8 cellular contexts compared by ENCODE assay signal in the genomic region with DNA sequence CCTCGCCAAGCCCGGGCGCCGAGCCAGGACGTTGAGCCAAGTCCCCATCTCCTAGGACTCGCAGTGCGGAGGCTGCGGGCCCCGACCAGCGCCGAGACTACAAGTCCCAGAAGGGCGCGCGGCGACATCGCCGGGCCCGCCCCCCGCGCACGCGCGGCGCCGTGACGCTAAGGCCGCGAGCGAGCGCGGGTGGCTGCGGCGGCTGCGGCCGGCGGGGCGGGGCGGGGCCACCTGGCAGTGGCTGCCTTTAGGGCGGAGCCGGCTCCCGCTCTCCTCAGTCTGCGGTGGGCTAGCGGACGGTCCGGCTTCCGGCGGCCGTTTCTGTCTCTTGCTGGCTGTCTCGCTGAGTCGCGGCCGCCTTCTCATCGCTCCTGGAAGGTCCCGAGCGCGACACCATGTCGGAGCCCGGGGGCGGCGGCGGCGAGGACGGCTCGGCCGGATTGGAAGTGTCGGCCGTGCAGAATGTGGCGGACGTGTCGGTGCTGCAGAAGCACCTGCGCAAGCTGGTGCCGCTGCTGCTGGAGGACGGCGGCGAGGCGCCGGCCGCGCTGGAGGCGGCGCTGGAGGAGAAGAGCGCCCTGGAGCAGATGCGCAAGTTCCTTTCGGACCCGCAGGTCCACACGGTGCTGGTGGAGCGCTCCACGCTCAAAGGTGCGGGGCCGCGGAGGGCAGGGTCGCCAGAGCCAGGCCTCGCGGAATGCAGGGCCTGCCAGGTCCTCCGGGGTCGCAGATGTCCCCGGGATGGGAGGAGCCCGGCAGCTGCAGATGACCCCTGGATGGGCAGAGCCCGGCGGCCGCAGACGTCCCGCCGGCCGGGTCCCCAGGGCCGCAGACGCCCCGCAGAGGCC. TPM values are rescaled to one million over a fixed set of nuclear protein-coding genes. Genes with fewer than 3 reads are reported as not detected.
A peak's percentile ranks its signal among the peaks of the same experiment; 100 is the strongest.
DNase-seq lines count a peak whose midpoint lies in the region; ATAC-seq and TF ChIP-seq lines count a peak whose summit lies in the region.

A gene (plus strand): TSS at position 277 of the 848 bp plus-strand sequence. CDS start 119 bp downstream, at position 396.

- in situ Hi-C loops in GM18951 (cut with MboI; ENCODE audit: low sequenced_read_pairs, unreplicated experiment): loop anchor here (10.0 kb wide), 1 partner anchor 350 kb away; a partner anchor contains a TSS

- intact Hi-C loops in breast epithelium (cut with DNase I; ENCODE audit: low total_unique reads): loop anchor here (5.0 kb wide), 1 partner anchor 123 kb away; a partner anchor contains a TSS

- POLR2A ChIA-PET in AG04449 (lab: Yijun Ruan, JAX): no interaction called here

- H3K9me3 ChIP-seq in breast epithelium (no peaks in the 10 kb centered on the region), iPS-20b (ENCODE audit: insufficient read depth, low read depth, low read length) (no peaks in the 10 kb centered on the region), skeletal muscle tissue (ENCODE audit: control insufficient read depth in 3 of 3, low read length in 3 of 3) (no peaks in the 10 kb centered on the region)

- H3K36me3 ChIP-seq in breast epithelium: no peaks in the 10 kb centered on the region
- H3K36me3 ChIP-seq in iPS-20b (ENCODE audit: insufficient read depth, low read depth, low read length): peaks cover 10% of the 10 kb centered on the region
- H3K36me3 ChIP-seq in skeletal muscle tissue (ENCODE audit: control insufficient read depth in 3 of 3, insufficient read depth in 3 of 3, low read length in 3 of 3): peaks cover 0 to 4% (median 2%) of the 10 kb centered on the region in 3 donors

- CTCF ChIA-PET in AG04449 (lab: Yijun Ruan, JAX): interaction anchor here (0.9 to 6.7 kb wide), 4 partner anchors 71 to 352 kb away, joined by 3 to 119 read pairs (median 3); no protein-coding TSS in a partner anchor

- peak; percentile 81 for ATAC-seq in HG03159 (IDR thresholded peaks at IDR 0.05; ENCODE audit: unreplicated experiment)

- TF ChIP-seq POLR2A in GM18951 (IDR thresholded peaks at IDR 0.05; ENCODE audit: extremely low read depth, insufficient read depth, insufficient read length): peak; percentile 93
- TF ChIP-seq POLR2A in breast epithelium (IDR thresholded peaks at IDR 0.05): peak; percentile 79

- peak within 1 kb of the TSS; percentile 94 for H3K4me3 ChIP-seq in AG04449 (ENCODE audit: low read depth, low read length)
- H3K4me3 ChIP-seq in WI38 (ENCODE audit: low read depth, low read length): peak within 1 kb of the TSS; percentile 81
- peak within 1 kb of the TSS; percentile 91 to 100 (median 98) for H3K4me3 ChIP-seq in breast epithelium
- peak within 1 kb of the TSS; percentile 98 for H3K4me3 ChIP-seq in iPS-20b (ENCODE audit: low read length)
- H3K4me3 ChIP-seq in skeletal muscle tissue (ENCODE audit: low read length in 3 of 3): peak within 1 kb of the TSS; percentile 92 to 97 (median 97)

- H3K9ac ChIP-seq in iPS-20b (ENCODE audit: low read depth, low read length): peak within 1 kb of the TSS; percentile 92
- peak within 1 kb of the TSS; percentile 92 to 98 (median 94) for H3K9ac ChIP-seq in skeletal muscle tissue (ENCODE audit: low read depth in 1 of 3, low read length in 3 of 3)

- no peaks in the 10 kb centered on the region for H3K27me3 ChIP-seq in breast epithelium
- H3K27me3 ChIP-seq in iPS-20b (ENCODE audit: insufficient read depth, low read length): peaks cover 38% of the 10 kb centered on the region
- H3K27me3 ChIP-seq in skeletal muscle tissue (ENCODE audit: control insufficient read depth in 3 of 3, insufficient read depth in 3 of 3, low read length in 3 of 3): no peaks in the 10 kb centered on the region

- H3K4me1 ChIP-seq in breast epithelium (peaks cover 0 to 6% of the 10 kb centered on the region in 2 donors), iPS-20b (ENCODE audit: insufficient read depth, low read length) (peaks cover 13% of the 10 kb centered on the region), skeletal muscle tissue (ENCODE audit: control insufficient read depth in 3 of 3, insufficient read depth in 3 of 3, low read length in 3 of 3) (peaks cover 27 to 39% (median 34%) of the 10 kb centered on the region in 3 donors)

- TF ChIP-seq CTCF in AG04449 (IDR thresholded peaks at IDR 0.05; ENCODE audit: insufficient read depth, low read length, missing control alignments) (no peak), WI38 (IDR thresholded peaks at IDR 0.05; ENCODE audit: low read depth, low read length) (no peak), breast epithelium (IDR thresholded peaks at IDR 0.05) (peak in 1 of 3 donors; percentile 14)

- peak within 1 kb of the TSS; percentile 97 to 98 for H3K27ac ChIP-seq in breast epithelium
- H3K27ac ChIP-seq in iPS-20b (ENCODE audit: low read length): peak within 1 kb of the TSS; percentile 35
- H3K27ac ChIP-seq in skeletal muscle tissue (ENCODE audit: low read depth, low read length): peak within 1 kb of the TSS; percentile 92

- no peak for DNase-seq in AG04449 (ENCODE audit: low read depth, low spot score)
- DNase-seq in NCI-H226: peak; percentile 82
- DNase-seq in breast epithelium (ENCODE audit: low spot score in 2 of 2): peak; percentile 83 to 91

RNA-seq across cellular contexts. Expression of the gene that starts here (rescaled TPM):
- 100 to 1,000 TPM; 355 to 424 (median 391) TPM for total RNA-seq in breast epithelium
- total RNA-seq in skeletal muscle tissue: 211 TPM

Comparison
In these comparisons a context has a peak if more than half of its experiments do, and no peak if none do; other contexts are left out.
1. H3K27ac ChIP-seq: peak in every context shown above with its lines; median percentile 98 in breast epithelium; 92 in skeletal muscle tissue; 35 in iPS-20b.